In genomic region chr19:50657672-50658437, GRCh38 we compare ENCODE assay signal across 8 cellular contexts. TPM values are rescaled to one million over a fixed set of nuclear protein-coding genes. Genes with fewer than 3 reads are reported as not detected.
DNase-seq lines count a peak whose midpoint lies in the region; ATAC-seq, FAIRE-seq and TF ChIP-seq lines count a peak whose summit lies in the region.

No MANE protein-coding gene starts in this region.

- POLR2A ChIA-PET in RWPE1 (lab: Yijun Ruan, JAX; ENCODE audit: low non-redundant PET), result interaction anchor here (0.7 kb wide), 1 partner anchor 23 kb away, joined by 9 read pairs; no protein-coding TSS in a partner anchor

- CTCF ChIA-PET in RWPE1 (lab: Yijun Ruan, JAX), result interaction anchor here (0.6 to 1.2 kb wide), 3 partner anchors 67 to 511 kb away, joined by 3 to 4 read pairs (median 3); no protein-coding TSS in a partner anchor

- no peak overlapping the region for H3K9ac ChIP-seq in fibroblast of lung (ENCODE audit: insufficient read depth, low read length)

- H3K4me1 ChIP-seq in fibroblast of lung (ENCODE audit: control insufficient read depth, extremely low read depth, insufficient read depth, low read length), result peaks cover 3% of the 10 kb centered on the region

- no peak for TF ChIP-seq CTCF in D721Med (IDR thresholded peaks at IDR 0.05; ENCODE audit: insufficient read depth, missing control alignments)
- TF ChIP-seq CTCF in RWPE1 (conservative IDR thresholded peaks at IDR 0.05; ENCODE audit: low read depth), result no peak
- TF ChIP-seq CTCF in fibroblast of lung (conservative IDR thresholded peaks at IDR 0.05 in 1 of 2, IDR thresholded peaks at IDR 0.05 in 1 of 2; ENCODE audit: low read depth in 1 of 2, low read length in 2 of 2), result no peak
- TF ChIP-seq CTCF in natural killer cell (IDR thresholded peaks at IDR 0.05), result no peak

- peaks cover 23% of the 10 kb centered on the region for H3K9me3 Mint-ChIP-seq in activated T-helper 17 cell treated with anti-CD3 and anti-CD28 coated beads, Interleukin-2, amount 50 U/mL, for 72 hours
- peaks cover 5 to 8% of the 10 kb centered on the region in 2 donors for H3K9me3 Mint-ChIP-seq in natural killer cell
- peaks cover 15% of the 10 kb centered on the region for H3K9me3 Mint-ChIP-seq in stimulated activated effector memory CD8-positive, alpha-beta T cell treated with anti-CD3 and anti-CD28 coated beads, Interleukin-12 subunit alpha, Interleukin-12 subunit beta, amount 100 ng/mL, for 72 hours

- ATAC-seq in HG03469 (IDR thresholded peaks at IDR 0.05; ENCODE audit: unreplicated experiment) (peak; percentile 46), natural killer cell (peak; percentile 91 to 95 (median 91)), HG03175 (IDR thresholded peaks at IDR 0.05; ENCODE audit: unreplicated experiment) (no peak)
- ATAC-seq in activated T-helper 17 cell treated with anti-CD3 and anti-CD28 coated beads, Interleukin-2, amount 50 U/mL, for 72 hours (replicated peaks), result peak; percentile 97
- ATAC-seq in stimulated activated effector memory CD8-positive, alpha-beta T cell treated with anti-CD3 and anti-CD28 coated beads, Interleukin-12 subunit alpha, Interleukin-12 subunit beta, amount 100 ng/mL, for 72 hours, result peak; percentile 89

- H3K4me1 Mint-ChIP-seq in activated T-helper 17 cell treated with anti-CD3 and anti-CD28 coated beads, Interleukin-2, amount 50 U/mL, for 72 hours, result peaks cover 18% of the 10 kb centered on the region
- H3K4me1 Mint-ChIP-seq in natural killer cell, result peaks cover 14% of the 10 kb centered on the region in 2 donors
- peaks cover 15% of the 10 kb centered on the region for H3K4me1 Mint-ChIP-seq in stimulated activated effector memory CD8-positive, alpha-beta T cell treated with anti-CD3 and anti-CD28 coated beads, Interleukin-12 subunit alpha, Interleukin-12 subunit beta, amount 100 ng/mL, for 72 hours

- no peaks in the 10 kb centered on the region for H3K9me3 ChIP-seq in fibroblast of lung (ENCODE audit: control insufficient read depth, insufficient read depth, low read depth, low read length)

- intact Hi-C loops in natural killer cell (cut with micrococcal nuclease), result no loop called here

- peaks cover 16% of the 10 kb centered on the region for H3K36me3 Mint-ChIP-seq in activated T-helper 17 cell treated with anti-CD3 and anti-CD28 coated beads, Interleukin-2, amount 50 U/mL, for 72 hours (ENCODE audit: low read depth)
- H3K36me3 Mint-ChIP-seq in natural killer cell, result peaks cover 5% of the 10 kb centered on the region
- H3K36me3 Mint-ChIP-seq in stimulated activated effector memory CD8-positive, alpha-beta T cell treated with anti-CD3 and anti-CD28 coated beads, Interleukin-12 subunit alpha, Interleukin-12 subunit beta, amount 100 ng/mL, for 72 hours, result no peaks in the 10 kb centered on the region

- H3K27me3 Mint-ChIP-seq in activated T-helper 17 cell treated with anti-CD3 and anti-CD28 coated beads, Interleukin-2, amount 50 U/mL, for 72 hours, result peaks cover 68% of the 10 kb centered on the region
- H3K27me3 Mint-ChIP-seq in natural killer cell (ENCODE audit: low read depth in 2 of 2), result peaks cover 41 to 45% of the 10 kb centered on the region in 2 donors

- DNase-seq in D721Med (ENCODE audit: insufficient read length, low spot score) (peak; percentile 82), RWPE1 (ENCODE audit: low spot score) (peak; percentile 95), fibroblast of lung (ENCODE audit: low read depth in 2 of 2) (peak; percentile 85 to 86), natural killer cell (peak; percentile 75)
- peak; percentile 21 to 71 for DNase-seq in stimulated activated effector memory CD8-positive, alpha-beta T cell treated with anti-CD3 and anti-CD28 coated beads, Interleukin-12 subunit alpha, Interleukin-12 subunit beta, amount 100 ng/mL, for 72 hours (ENCODE audit: low spot score in 2 of 2)

- no peak for FAIRE-seq in D721Med (lab: Jason Lieb, UNC)

- H2AFZ ChIP-seq in fibroblast of lung (ENCODE audit: low read length), result peak overlapping the region; percentile 41

- H3K4me3 Mint-ChIP-seq in activated T-helper 17 cell treated with anti-CD3 and anti-CD28 coated beads, Interleukin-2, amount 50 U/mL, for 72 hours, result peak overlapping the region; percentile 68
- H3K4me3 Mint-ChIP-seq in natural killer cell, result peak overlapping the region; percentile 76
- peak overlapping the region; percentile 53 for H3K4me3 Mint-ChIP-seq in stimulated activated effector memory CD8-positive, alpha-beta T cell treated with anti-CD3 and anti-CD28 coated beads, Interleukin-12 subunit alpha, Interleukin-12 subunit beta, amount 100 ng/mL, for 72 hours

- H3K79me2 ChIP-seq in fibroblast of lung (ENCODE audit: control insufficient read depth, insufficient read depth, low read length), result no peaks in the 10 kb centered on the region

- H3K27ac Mint-ChIP-seq in activated T-helper 17 cell treated with anti-CD3 and anti-CD28 coated beads, Interleukin-2, amount 50 U/mL, for 72 hours, result no peak overlapping the region
- peak overlapping the region; percentile 64 to 87 for H3K27ac Mint-ChIP-seq in natural killer cell
- peak overlapping the region; percentile 76 for H3K27ac Mint-ChIP-seq in stimulated activated effector memory CD8-positive, alpha-beta T cell treated with anti-CD3 and anti-CD28 coated beads, Interleukin-12 subunit alpha, Interleukin-12 subunit beta, amount 100 ng/mL, for 72 hours

- no peaks in the 10 kb centered on the region for H4K20me1 ChIP-seq in fibroblast of lung (ENCODE audit: control insufficient read depth, extremely low read depth, insufficient read depth, low read length)

- H3K27me3 ChIP-seq in fibroblast of lung (ENCODE audit: control insufficient read depth, insufficient read depth, low read length), result no peaks in the 10 kb centered on the region

- peak overlapping the region; percentile 44 for H3K27ac ChIP-seq in RWPE1
- peak overlapping the region; percentile 19 for H3K27ac ChIP-seq in fibroblast of lung (ENCODE audit: insufficient read depth, low read length)

- no peaks in the 10 kb centered on the region for H3K36me3 ChIP-seq in fibroblast of lung (ENCODE audit: control insufficient read depth, insufficient read depth, low read length)

- peak overlapping the region in 2 of 4 experiments; percentile 10 to 46 for H3K4me3 ChIP-seq in fibroblast of lung (replicated peaks in 1 of 4; ENCODE audit: control extremely low read depth in 1 of 4, insufficient read depth in 1 of 4, low read depth in 3 of 4, low read length in 4 of 4)

- H3K4me2 ChIP-seq in fibroblast of lung (ENCODE audit: extremely low read depth, insufficient read depth, low read length), result peak overlapping the region; percentile 75

RNA-seq across cellular contexts. Expression of gene C19orf81, which starts 8.6 kb away (rescaled TPM):
- not detected for total RNA-seq in activated T-helper 17 cell treated with anti-CD3 and anti-CD28 coated beads, Interleukin-2, amount 50 U/mL, for 72 hours
- total RNA-seq in fibroblast of lung, result not detected in 2 replicates
- not detected in 2 replicates for polyA plus RNA-seq in fibroblast of lung
- polyA plus RNA-seq in fibroblast of lung (2012), result 0.31 TPM in 1 of 2 replicates, not detected in the other
- not detected in 2 replicates for polyA minus RNA-seq in fibroblast of lung (ENCODE audit: low replicate concordance)
- total RNA-seq in natural killer cell, result not detected

RNA-seq across cellular contexts. Expression of gene SYT3, which starts 18.2 kb away (rescaled TPM):
- not detected for total RNA-seq in activated T-helper 17 cell treated with anti-CD3 and anti-CD28 coated beads, Interleukin-2, amount 50 U/mL, for 72 hours
- total RNA-seq in fibroblast of lung, result not detected in 2 replicates
- polyA plus RNA-seq in fibroblast of lung, result not detected in 2 replicates
- polyA plus RNA-seq in fibroblast of lung (2012), result not detected in 2 replicates
- 1.1 TPM in 1 of 2 replicates, not detected in the other for polyA minus RNA-seq in fibroblast of lung (ENCODE audit: low replicate concordance)
- total RNA-seq in natural killer cell, result not detected
